7 cellular contexts compared by ENCODE assay signal in the genomic region with DNA sequence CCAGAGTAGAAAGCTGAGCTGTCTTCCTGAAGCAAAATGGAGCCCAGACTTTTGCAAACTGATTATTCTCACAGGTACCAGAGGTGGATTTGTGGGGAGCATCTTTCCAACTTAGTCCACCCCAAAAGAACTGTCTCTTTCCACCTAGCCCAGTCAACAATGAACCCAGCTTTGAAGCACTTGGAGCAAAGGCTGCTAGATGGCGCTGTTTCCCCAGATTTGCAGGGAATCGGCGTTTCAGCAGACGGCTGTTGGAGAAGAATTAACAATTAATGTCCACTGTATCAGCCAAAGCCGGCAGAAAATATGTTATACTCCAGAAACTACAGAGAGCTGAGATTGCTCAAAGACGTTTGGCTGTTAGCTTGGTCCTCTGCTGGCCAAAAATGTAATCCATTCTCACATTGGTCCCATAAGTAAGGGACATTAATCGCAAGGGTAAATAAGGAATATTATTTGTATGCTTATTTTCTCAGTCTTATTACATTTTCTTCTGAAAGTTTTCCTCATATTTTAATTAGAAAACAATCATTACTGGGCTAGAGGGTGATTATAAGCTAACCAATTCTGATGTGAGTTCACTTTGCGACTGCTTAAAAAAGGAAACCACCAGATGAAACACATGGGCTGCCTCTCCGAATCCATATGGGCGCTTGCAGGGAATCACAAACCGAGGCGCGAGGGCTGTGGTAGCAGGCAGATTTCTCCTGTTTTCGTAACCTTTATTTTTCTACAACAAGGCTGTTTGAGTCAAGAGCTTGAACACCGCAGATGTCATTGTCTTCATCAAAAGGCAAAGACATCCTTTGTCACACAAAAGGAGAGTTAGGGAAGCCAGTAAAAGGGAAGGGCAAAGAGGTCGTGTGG.
DNase-seq lines count a peak whose midpoint lies in the region; ATAC-seq, FAIRE-seq and TF ChIP-seq lines count a peak whose summit lies in the region.

No MANE protein-coding gene starts in this region.

- no peak for FAIRE-seq in RCC 7860 (lab: Jason Lieb, UNC)

- H3K9me2 ChIP-seq in SU-DHL-6 (replicated peaks; ENCODE audit: insufficient read depth, low read length) = no peaks in the 10 kb centered on the region

- no peaks in the 10 kb centered on the region for H3F3A ChIP-seq in SU-DHL-6 (ENCODE audit: insufficient read depth)

- peak; percentile 1 for DNase-seq in EL
- DNase-seq in NCI-H128 (lab: John Stamatoyannopoulos, UW; ENCODE audit: unreplicated experiment) = peak; percentile 28
- DNase-seq in fibroblast of peridontal ligament (ENCODE audit: extremely low read depth) = peak; percentile 2
- peak; percentile 51 for DNase-seq in occipital lobe (lab: John Stamatoyannopoulos, UW)
- DNase-seq in RCC 7860 (ENCODE audit: low spot score) = no peak

- H3K27ac ChIP-seq in SU-DHL-6 (ENCODE audit: low read depth, low read length) = no peak overlapping the region

- no peaks in the 10 kb centered on the region for H3K79me2 ChIP-seq in SU-DHL-6 (ENCODE audit: insufficient read depth, low read length)

- no peak overlapping the region for H3K4me3 ChIP-seq in SU-DHL-6 (ENCODE audit: insufficient read depth, low read length, poor library complexity, severe bottlenecking)

- H3K9ac ChIP-seq in SU-DHL-6 (ENCODE audit: low read length) = no peak overlapping the region

- H2AFZ ChIP-seq in SU-DHL-6 (ENCODE audit: low read depth, low read length, severe bottlenecking) = no peak overlapping the region

- peak; percentile 61 for ATAC-seq in GM21367 (IDR thresholded peaks at IDR 0.05; ENCODE audit: unreplicated experiment)

- H4K20me1 ChIP-seq in SU-DHL-6 (ENCODE audit: low read depth, low read length) = no peaks in the 10 kb centered on the region

- H3K4me2 ChIP-seq in SU-DHL-6 (ENCODE audit: low read depth, low read length, poor library complexity, severe bottlenecking) = no peak overlapping the region

- no peaks in the 10 kb centered on the region for H3K36me3 ChIP-seq in SU-DHL-6 (ENCODE audit: low read length)

- H3K27me3 ChIP-seq in SU-DHL-6 (ENCODE audit: low read length) = no peaks in the 10 kb centered on the region

- no peaks in the 10 kb centered on the region for H3K9me3 ChIP-seq in SU-DHL-6 (ENCODE audit: insufficient read depth, low read length)

- peak; percentile 97 for TF ChIP-seq CTCF in SU-DHL-6 (IDR thresholded peaks at IDR 0.05; ENCODE audit: insufficient read depth, low read length, poor library complexity, severe bottlenecking)
